Comparison of ENCODE assay signal across 11 cellular contexts in genomic region chr17:69764137-69764536, GRCh38.
"Had no signal": no experiment of that assay in that cellular context is flagged by ENCODE, and none has a peak within 500 bp of the region (broad histone marks: within the 10 kb centered on the region; RNA-seq: fewer than 3 reads in every experiment).

No MANE protein-coding gene starts in this region.

- H3K27me3 ChIP-seq: brain microvascular endothelial cell, hepatocyte, right lobe of liver had no signal

- H3K79me2 ChIP-seq: hepatocyte had no signal

- H2AFZ ChIP-seq: hepatocyte had no signal

- H3K4me2 ChIP-seq: hepatocyte had no signal

- ATAC-seq: lower lobe of right lung; naive thymus-derived CD8-positive, alpha-beta T cell; stimulated activated memory B cell treated with anti-CD40 and anti-IgM and Interleukin-4, amounts not matched to agents 10 μg/mL and 1 μg/mL and 100 μg/mL, for 72 hours had no signal

- H3K27ac ChIP-seq: brain microvascular endothelial cell, hepatocyte, lower lobe of right lung, right lobe of liver had no signal

- H3K4me3 ChIP-seq: hepatocyte, lower lobe of right lung, right lobe of liver had no signal

- DNase-seq: activated naive CD4-positive, alpha-beta T cell treated with anti-CD3 and anti-CD28 coated beads, Interleukin-2, amount 50 U/mL, for 16 hours; activated T-cell treated with anti-CD3 and anti-CD28 coated beads, Interleukin-2, amount 50 U/mL, for 1 hour; amygdala; brain microvascular endothelial cell; kidney glomerular epithelial cell; lower lobe of right lung; naive thymus-derived CD8-positive, alpha-beta T cell; nucleus accumbens; right lobe of liver had no signal

- H3K9me3 ChIP-seq: lower lobe of right lung, right lobe of liver had no signal

- H3K36me3 ChIP-seq: brain microvascular endothelial cell, lower lobe of right lung, right lobe of liver had no signal
